Comparison of ENCODE assay signal across 9 cellular contexts in the genomic region with DNA sequence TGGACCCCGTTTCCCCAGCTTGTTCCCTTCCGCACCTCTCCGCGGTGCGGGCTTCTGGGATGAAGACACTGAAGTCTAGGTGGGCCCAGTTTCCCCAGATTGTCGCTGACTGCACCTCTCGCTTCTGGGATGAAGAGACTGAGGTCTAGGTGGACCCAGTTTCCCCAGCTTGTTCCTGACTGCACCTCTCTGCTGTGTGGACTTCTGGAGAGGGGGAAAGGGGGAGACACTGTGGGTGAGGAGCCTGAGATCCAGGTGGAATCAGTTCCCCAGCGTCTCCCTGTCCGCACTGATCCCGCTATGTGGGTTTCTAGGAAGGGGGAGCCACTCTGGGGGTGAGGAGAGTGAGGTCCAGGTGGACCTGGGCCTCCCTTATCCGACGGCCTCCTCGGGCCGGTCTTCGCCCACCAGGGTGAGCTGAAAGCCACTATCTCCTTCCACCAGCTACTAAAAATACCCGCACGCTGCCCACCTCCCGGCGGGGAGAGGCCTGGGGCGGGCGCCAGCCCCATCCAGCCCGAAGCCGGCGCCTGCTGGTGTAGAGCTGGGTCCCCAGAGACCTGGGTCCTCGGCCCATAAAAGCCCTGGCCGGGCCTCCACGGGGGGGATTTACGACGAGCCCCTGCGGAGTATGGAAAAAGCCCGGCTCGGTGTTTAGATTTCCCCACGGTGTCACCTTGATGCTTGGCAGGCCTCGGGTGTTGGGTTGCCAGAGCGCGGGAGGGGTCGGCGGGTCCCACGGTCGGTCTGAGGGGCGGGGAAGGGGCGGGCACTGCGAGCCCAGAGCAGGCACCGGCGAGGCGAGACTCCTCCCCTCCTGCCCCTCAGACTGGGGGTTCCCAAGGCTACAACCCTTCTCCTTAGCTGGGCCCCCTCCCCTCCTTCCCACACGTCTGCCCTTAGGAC. TPM values are rescaled to one million over a fixed set of nuclear protein-coding genes. Genes with fewer than 3 reads are reported as not detected.
A peak's percentile ranks its signal among the peaks of the same experiment; 100 is the strongest.
DNase-seq lines count a peak whose midpoint lies in the region; ATAC-seq and TF ChIP-seq lines count a peak whose summit lies in the region.
"Had no signal": no experiment of that assay in that cellular context is flagged by ENCODE, and none has a peak within 500 bp of the region (broad histone marks: within the 10 kb centered on the region; RNA-seq: fewer than 3 reads in every experiment).

No MANE protein-coding gene starts in this region.

- intact Hi-C loops in transverse colon (cut with DNase I; ENCODE audit: low total_unique reads), result no loop called here

- peak overlapping the region; percentile 99 for H3K27ac Mint-ChIP-seq in mesothelial cell of epicardium

- H3K4me1 ChIP-seq in SJCRH30 (peaks cover 25% of the 10 kb centered on the region), duodenal mucosa (ENCODE audit: control insufficient read depth in 1 of 2, insufficient read depth in 2 of 2, low read length in 2 of 2) (peaks cover 20 to 26% of the 10 kb centered on the region in 2 donors), transverse colon (peaks cover 9 to 33% (median 28%) of the 10 kb centered on the region in 4 donors)

- no peaks in the 10 kb centered on the region for H3K36me3 Mint-ChIP-seq in mesothelial cell of epicardium

- H3K4me3 ChIP-seq in SJCRH30 (0 out of 2 replicates have a peak overlapping the region, but pooled peaks have one; percentile 10), duodenal mucosa (ENCODE audit: low read depth in 1 of 2, low read length in 2 of 2) (peak overlapping the region; percentile 68 to 80), transverse colon (peak overlapping the region; percentile 29 to 50 (median 32))

- peak overlapping the region; percentile 98 for H3K4me3 Mint-ChIP-seq in mesothelial cell of epicardium

- DNase-seq in activated gamma-delta T cell treated with Interleukin-2 at 50 U/mL for 16 hours, result peak; percentile 24
- no peak for DNase-seq in activated gamma-delta T cell (lab: John Stamatoyannopoulos, UW)
- peak; percentile 62 to 66 for DNase-seq in SJCRH30
- peak; percentile 53 to 71 for DNase-seq in mesothelial cell of epicardium (ENCODE audit: low spot score in 2 of 2, unreplicated experiment in 2 of 2)
- peak; percentile 58 for DNase-seq in transverse colon
- no peak for DNase-seq in midbrain (lab: John Stamatoyannopoulos, UW)

- H3K9me3 ChIP-seq in SJCRH30 (replicated peaks) (no peaks in the 10 kb centered on the region), duodenal mucosa (ENCODE audit: control insufficient read depth in 1 of 2, low read length in 2 of 2) (no peaks in the 10 kb centered on the region), transverse colon (no peaks in the 10 kb centered on the region)

- no peak for ATAC-seq in GM19463 (IDR thresholded peaks at IDR 0.05; ENCODE audit: unreplicated experiment)

- WGBS in transverse colon (ENCODE audit: low coverage in 1 of 2), 2 donors, result 39% methylated on average over 34 of the region's 47 CpGs; no CpG with 5 or more reads in 1 of the 2 donors

- H3K9me3 Mint-ChIP-seq in mesothelial cell of epicardium, result no peaks in the 10 kb centered on the region

- TF ChIP-seq EP300 in transverse colon (IDR thresholded peaks at IDR 0.05; ENCODE audit: low read depth), result no peak

- TF ChIP-seq POLR2A in transverse colon (IDR thresholded peaks at IDR 0.05), result no peak

- peak overlapping the region; percentile 21 to 66 for H3K9ac ChIP-seq in duodenal mucosa (ENCODE audit: low read depth in 1 of 2, low read length in 2 of 2)

- TF ChIP-seq CTCF in mesothelial cell of epicardium (IDR thresholded peaks at IDR 0.05; ENCODE audit: unreplicated experiment) (no peak), transverse colon (IDR thresholded peaks at IDR 0.05) (no peak)

- H3K36me3 ChIP-seq in SJCRH30 (no peaks in the 10 kb centered on the region), duodenal mucosa (ENCODE audit: control insufficient read depth in 1 of 2, insufficient read depth in 2 of 2, low read length in 2 of 2) (peaks cover 0 to 16% of the 10 kb centered on the region in 2 donors), transverse colon (no peaks in the 10 kb centered on the region)

- H3K27ac ChIP-seq in SJCRH30, result no peak overlapping the region
- no peak overlapping the region for H3K27ac ChIP-seq in duodenal mucosa (ENCODE audit: low read depth, low read length)
- H3K27ac ChIP-seq in transverse colon, result peak overlapping the region; percentile 82 to 96 (median 90)

- in situ Hi-C loops in transverse colon (cut with MboI; ENCODE audit: low pct_ligation_motif_present in 1 of 4, low pct_unique_long_range_greater_than_20kb in 1 of 4, low sequenced_read_pairs in 3 of 4), result no loop called here

- peaks cover 7% of the 10 kb centered on the region for H3K27me3 Mint-ChIP-seq in mesothelial cell of epicardium (ENCODE audit: low read depth)

- H3K27me3 ChIP-seq in SJCRH30, result no peaks in the 10 kb centered on the region
- H3K27me3 ChIP-seq in duodenal mucosa (ENCODE audit: control insufficient read depth in 1 of 2, insufficient read depth in 2 of 2, low read length in 2 of 2), result no peaks in the 10 kb centered on the region
- no peaks in the 10 kb centered on the region for H3K27me3 ChIP-seq in transverse colon

- peaks cover 11% of the 10 kb centered on the region for H3K4me1 Mint-ChIP-seq in mesothelial cell of epicardium

RNA-seq across cellular contexts. Expression of a gene that starts 10.6 kb away (rescaled TPM):
- total RNA-seq in SJCRH30 (2014; rRNA removed; shearing (Covaris generic)), result 2.0 TPM in 2 replicates
- total RNA-seq in mesothelial cell of epicardium (0.32 TPM in 1 of 3 replicates, not detected in the others), transverse colon (100 to 1,000 TPM in 2 of 4 donors, 10 to 100 TPM in 2; 71.9 to 251 (median 115) TPM)
- total RNA-seq: glomerular endothelial cell had no signal

RNA-seq across cellular contexts. Expression of a gene that starts 22.3 kb away (rescaled TPM):
- total RNA-seq in SJCRH30 (2014; rRNA removed; shearing (Covaris generic)), result 21.9 and 23.9 TPM in 2 replicates
- total RNA-seq in mesothelial cell of epicardium, result 0.49 to 1.1 TPM (median 0.90 TPM) in 3 replicates
- 100 to 1,000 TPM; 180 to 222 (median 191) TPM for total RNA-seq in transverse colon
- total RNA-seq: glomerular endothelial cell had no signal

RNA-seq across cellular contexts. Expression of a gene that starts 24.0 kb away (rescaled TPM):
- 21.5 and 23.6 TPM in 2 replicates for total RNA-seq in SJCRH30 (2014; rRNA removed; shearing (Covaris generic))
- 1.7 to 2.8 TPM (median 2.4 TPM) in 3 replicates for total RNA-seq in mesothelial cell of epicardium
- 1 to 10 TPM in 3 of 4 donors, under 1 TPM in 1; 0.82 to 3.8 (median 1.5) TPM for total RNA-seq in transverse colon
- total RNA-seq: glomerular endothelial cell had no signal

RNA-seq across cellular contexts. Expression of a gene that starts 38.0 kb away (rescaled TPM):
- 28.2 and 29.1 TPM in 2 replicates for total RNA-seq in SJCRH30 (2014; rRNA removed; shearing (Covaris generic))
- total RNA-seq in mesothelial cell of epicardium (54.0 to 61.1 TPM (median 56.9 TPM) in 3 replicates), transverse colon (10 to 100 TPM; 28.3 to 86.6 (median 56.6) TPM)

RNA-seq across cellular contexts. Expression of a gene that starts 41.4 kb away (rescaled TPM):
- total RNA-seq in SJCRH30 (2014; rRNA removed; shearing (Covaris generic)), result 0.61 and 0.94 TPM in 2 replicates
- total RNA-seq in mesothelial cell of epicardium (0.47 to 0.79 TPM (median 0.73 TPM) in 3 replicates), transverse colon (1 to 10 TPM in 1 of 4 donors, not detected in 3; 4.8 TPM)
- total RNA-seq: glomerular endothelial cell had no signal

Comparison
In these comparisons a context has a peak if more than half of its experiments do, and no peak if none do; other contexts are left out.
1. DNase-seq: peak in activated gamma-delta T cell treated with Interleukin-2 at 50 U/mL for 16 hours (single experiment), SJCRH30 (2 of 2), mesothelial cell of epicardium (2 of 2) and transverse colon (single experiment); none in activated gamma-delta T cell (single experiment) and midbrain (single experiment).
2. H3K27ac ChIP-seq: peak in transverse colon (4 of 4); none in SJCRH30 (single experiment) and duodenal mucosa (single experiment).
3. H3K4me3 ChIP-seq: peak in every context shown above with its lines; median percentile 74 in duodenal mucosa; 32 in transverse colon; 10 in SJCRH30.
4. RNA of a gene that starts 10.6 kb away (total RNA-seq): 71.9 to 251 TPM in transverse colon; 2.0 TPM in SJCRH30 and 0.32 TPM in mesothelial cell of epicardium; every median in the first group is over 10 times any median in the second.
5. RNA of a gene that starts 22.3 kb away (total RNA-seq): 180 to 222 TPM in transverse colon and 21.9 to 23.9 TPM in SJCRH30; 0.49 to 1.1 TPM in mesothelial cell of epicardium; every median in the first group is over 10 times any median in the second.